Comparison of ENCODE assay signal across 10 cellular contexts in the genomic region with DNA sequence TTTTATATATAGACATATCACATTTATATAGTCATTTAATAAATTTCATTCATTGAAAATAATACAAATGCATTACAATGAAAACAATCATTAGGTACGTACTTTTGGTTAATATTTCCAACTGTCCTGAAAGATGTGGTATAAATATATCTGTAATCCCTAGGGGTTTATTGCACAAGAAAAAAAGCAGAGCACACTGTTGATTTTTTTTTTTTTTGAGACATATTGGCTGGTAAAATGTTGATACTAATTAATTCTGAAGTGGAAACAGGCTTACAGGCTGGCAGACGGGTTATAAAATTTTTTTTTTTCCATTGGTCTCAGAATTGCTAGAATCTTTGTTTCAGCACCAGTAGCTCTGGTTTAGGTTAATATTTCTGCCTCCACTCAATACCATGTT.
A peak's percentile ranks its signal among the peaks of the same experiment; 100 is the strongest.
DNase-seq lines count a peak whose midpoint lies in the region; TF ChIP-seq lines count a peak whose summit lies in the region.
"Had no signal": no experiment of that assay in that cellular context is flagged by ENCODE, and none has a peak within 500 bp of the region (broad histone marks: within the 10 kb centered on the region; RNA-seq: fewer than 3 reads in every experiment).

No MANE protein-coding gene starts in this region.

- H3K4me1 Mint-ChIP-seq in nephron progenitor cell (peaks cover 32% of the 10 kb centered on the region), type B pancreatic cell (ENCODE audit: unreplicated experiment) (peaks cover 28% of the 10 kb centered on the region)
- H3K4me1 Mint-ChIP-seq: activated B cell treated with CpG ODN at 0.5 μM for 24 hours had no signal

- no peak for TF ChIP-seq CTCF in nephron progenitor cell (IDR thresholded peaks at IDR 0.05)
- no peak for TF ChIP-seq CTCF in type B pancreatic cell (conservative IDR thresholded peaks at IDR 0.05)

- peaks cover 6% of the 10 kb centered on the region for H3K27me3 Mint-ChIP-seq in nephron progenitor cell (ENCODE audit: low read depth, poor library complexity)
- H3K27me3 Mint-ChIP-seq in type B pancreatic cell, result no peaks in the 10 kb centered on the region
- H3K27me3 Mint-ChIP-seq: progenitor cell of endocrine pancreas had no signal

- H3K4me3 Mint-ChIP-seq in nephron progenitor cell (no peak overlapping the region), type B pancreatic cell (no peak overlapping the region)
- H3K4me3 Mint-ChIP-seq: activated B cell treated with CpG ODN at 0.5 μM for 24 hours had no signal

- DNase-seq in DMS 273 (lab: John Stamatoyannopoulos, UW; ENCODE audit: unreplicated experiment) (peak; percentile 10), DMS 273 treated with DMSO at 0.1 percent for 48 hours (lab: John Stamatoyannopoulos, UW) (no peak), nephron progenitor cell (no peak), type B pancreatic cell (ENCODE audit: extremely low spot score, unreplicated experiment) (no peak), iPS-NIHi7 (ENCODE audit: extremely low spot score) (no peak), NCI-H1694 (lab: John Stamatoyannopoulos, UW) (no peak), middle frontal gyrus (ENCODE audit: extremely low spot score, low spot score) (no peak)
- DNase-seq: activated B cell treated with CpG ODN at 0.5 μM for 24 hours had no signal

- H3K27ac ChIP-seq in cingulate gyrus (ENCODE audit: low read depth, low read length), result peak overlapping the region; percentile 23

- peaks cover 11% of the 10 kb centered on the region for H3K9me3 Mint-ChIP-seq in nephron progenitor cell
- H3K9me3 Mint-ChIP-seq in type B pancreatic cell, result peaks cover 11% of the 10 kb centered on the region
- H3K9me3 Mint-ChIP-seq: activated B cell treated with CpG ODN at 0.5 μM for 24 hours had no signal

- no peaks in the 10 kb centered on the region for H3K36me3 Mint-ChIP-seq in nephron progenitor cell (ENCODE audit: low read depth)
- no peaks in the 10 kb centered on the region for H3K36me3 Mint-ChIP-seq in type B pancreatic cell

- H3K27ac Mint-ChIP-seq in nephron progenitor cell (peak overlapping the region; percentile 57), type B pancreatic cell (peak overlapping the region; percentile 87)
- H3K27ac Mint-ChIP-seq: activated B cell treated with CpG ODN at 0.5 μM for 24 hours had no signal
